ENCODE assay signal across 8 cellular contexts in the genomic region with DNA sequence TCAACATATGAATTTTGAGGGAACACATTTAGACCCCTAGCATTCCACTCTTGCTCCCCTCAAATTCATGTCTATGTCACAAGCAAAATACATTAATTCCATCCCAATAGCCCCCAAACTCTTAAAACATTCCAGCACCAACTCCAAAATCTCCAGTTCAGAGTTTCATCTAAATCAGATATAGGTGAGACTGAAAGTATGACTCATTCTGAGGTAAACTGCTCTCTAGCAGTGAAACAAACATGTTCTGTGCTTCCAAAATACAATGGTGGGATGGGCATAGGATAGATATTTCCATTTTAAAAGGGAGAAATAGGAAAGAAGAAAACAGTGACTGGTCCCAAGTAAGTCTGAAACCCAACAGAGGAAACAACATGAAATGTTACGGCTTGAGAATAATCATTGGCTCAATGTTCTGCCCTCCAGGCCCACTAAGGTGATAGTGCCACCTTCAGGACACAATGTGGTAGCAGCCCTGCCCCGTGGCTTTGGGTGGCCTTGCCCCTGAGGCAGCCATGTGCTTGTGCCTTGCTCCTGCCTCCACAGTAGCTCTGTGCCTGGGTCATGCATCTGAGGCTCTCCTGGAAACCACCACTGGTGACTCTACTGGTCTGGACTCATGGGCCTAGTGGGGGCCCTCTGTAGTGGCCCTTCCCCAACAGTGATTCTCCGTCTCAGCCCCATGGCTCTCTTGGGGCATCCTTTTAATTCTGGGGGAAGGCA. TPM values are rescaled to one million over a fixed set of nuclear protein-coding genes. Genes with fewer than 3 reads are reported as not detected.
DNase-seq lines count a peak whose midpoint lies in the region; ATAC-seq, FAIRE-seq and TF ChIP-seq lines count a peak whose summit lies in the region.

No MANE protein-coding gene starts in this region.

- no peak for FAIRE-seq in urothelium cell line (lab: Jason Lieb, UNC)

- H3K4me1 Mint-ChIP-seq in T-helper 17 cell = peaks cover 8% of the 10 kb centered on the region

- H3K36me3 Mint-ChIP-seq in T-helper 17 cell (ENCODE audit: low read depth) = peaks cover 2% of the 10 kb centered on the region

- H3K4me3 Mint-ChIP-seq in T-helper 17 cell = no peak overlapping the region

- DNase-seq in GM12865 (ENCODE audit: low read depth) (peak; percentile 62), T-helper 17 cell (no peak), fibroblast of pulmonary artery (ENCODE audit: low read depth) (peak; percentile 30), putamen (ENCODE audit: low spot score) (no peak), urothelium cell line (ENCODE audit: low spot score) (no peak)
- peak; percentile 51 for DNase-seq in stimulated activated CD4-positive, alpha-beta T cell treated with anti-CD3 and anti-CD28 coated beads, Interleukin-15, amount 100 ng/mL, for 24 hours

- H3K4me3 ChIP-seq in GM12865 (ENCODE audit: low read depth, low read length) (no peak overlapping the region), fibroblast of pulmonary artery (replicated peaks; ENCODE audit: low read depth, low read length) (no peak overlapping the region)

- H3K27me3 Mint-ChIP-seq in T-helper 17 cell = no peaks in the 10 kb centered on the region

- no peaks in the 10 kb centered on the region for H3K9me3 ChIP-seq in T-helper 17 cell (ENCODE audit: control insufficient read depth, low read length, poor library complexity, severe bottlenecking)

- H3K27ac Mint-ChIP-seq in T-helper 17 cell = peak overlapping the region; percentile 77

- ATAC-seq in HG02885 (IDR thresholded peaks at IDR 0.05; ENCODE audit: poor library complexity, unreplicated experiment) (peak; percentile 59), T-helper 17 cell (peak; percentile 77), HG03045 (IDR thresholded peaks at IDR 0.05; ENCODE audit: unreplicated experiment) (no peak)

- TF ChIP-seq CTCF in GM12865 (IDR thresholded peaks at IDR 0.05; ENCODE audit: insufficient read depth, low read depth, low read length, missing control alignments) (peak; percentile 62), fibroblast of pulmonary artery (IDR thresholded peaks at IDR 0.05; ENCODE audit: low read length, missing control alignments) (peak; percentile 46)

RNA-seq across cellular contexts. Expression of gene IPPK, which starts 36.4 kb away (rescaled TPM):
- total RNA-seq in T-helper 17 cell = 1 to 10 TPM; 6.3 to 7.1 TPM

RNA-seq across cellular contexts. Expression of gene BICD2, which starts 58.3 kb away (rescaled TPM):
- total RNA-seq in T-helper 17 cell = 10 to 100 TPM; 22.9 to 34.0 TPM

Comparison
In these comparisons a context has a peak if more than half of its experiments do, and no peak if none do; other contexts are left out.
1. DNase-seq: peak in GM12865 (single experiment), fibroblast of pulmonary artery (single experiment) and stimulated activated CD4-positive, alpha-beta T cell treated with anti-CD3 and anti-CD28 coated beads, Interleukin-15, amount 100 ng/mL, for 24 hours (single experiment); none in T-helper 17 cell (0 of 3), putamen (single experiment) and urothelium cell line (single experiment).